ENCODE assay signal across 20 cellular contexts in the genomic region with DNA sequence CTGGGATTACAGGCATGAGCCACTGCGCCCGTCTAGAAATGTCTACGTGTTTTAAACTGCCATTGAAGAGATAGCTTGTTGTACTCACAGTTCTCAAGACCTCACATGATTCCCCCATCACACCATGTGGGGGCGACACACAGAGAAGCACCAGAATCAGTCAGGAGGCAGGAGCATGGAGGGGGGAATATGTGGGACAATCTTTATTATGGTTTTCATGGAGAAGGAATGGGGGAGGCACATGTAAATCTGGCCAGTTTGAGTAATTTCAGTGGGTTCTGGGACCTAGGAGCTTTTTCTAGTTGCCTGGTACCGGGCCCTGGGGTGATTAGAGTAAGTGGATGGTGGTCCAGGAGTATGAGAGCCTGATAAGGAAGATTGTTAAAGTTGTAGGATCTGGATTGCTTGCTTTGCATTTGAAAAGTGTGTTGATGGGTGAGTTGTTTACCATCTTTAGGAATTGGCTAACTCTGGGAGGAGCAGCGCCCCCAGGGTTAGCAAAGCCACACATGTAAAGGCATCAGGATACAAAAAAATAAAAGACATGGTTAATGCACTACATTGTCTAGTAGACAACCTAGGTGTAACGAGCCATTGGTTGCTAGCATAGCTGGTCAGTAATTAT.
DNase-seq lines count a peak whose midpoint lies in the region; ATAC-seq and TF ChIP-seq lines count a peak whose summit lies in the region.
"Had no signal": no experiment of that assay in that cellular context is flagged by ENCODE, and none has a peak within 500 bp of the region (broad histone marks: within the 10 kb centered on the region; RNA-seq: fewer than 3 reads in every experiment).

No MANE protein-coding gene starts in this region.

- TF ChIP-seq CTCF in GM10248 (IDR thresholded peaks at IDR 0.05; ENCODE audit: control extremely low read depth, extremely low read depth, low read depth, missing control alignments): peak; percentile 3
- 0 out of 2 replicates have a peak, but pooled peaks have one; percentile 8 for TF ChIP-seq CTCF in WERI-Rb-1 (IDR thresholded peaks at IDR 0.05; ENCODE audit: low read depth, low read length)

- no peak overlapping the region for H3K4me3 Mint-ChIP-seq in activated CD4-positive, alpha-beta T cell treated with anti-CD3 and anti-CD28 coated beads, Interleukin-2, amount 10 ng/mL, durations not matched to agents 24 days and 14 days
- H3K4me3 Mint-ChIP-seq: brain; CD4-positive, alpha-beta memory T cell; IgD-negative memory B cell; stimulated activated naive CD8-positive, alpha-beta T cell treated with anti-CD3 and anti-CD28 coated beads, Interleukin-15, Interleukin-2, amounts not matched to agents 100 ng/mL and 50 ng/mL, for 24 hours had no signal

- H3K9ac ChIP-seq in HUES64 (ENCODE audit: low read depth, low read length): no peak overlapping the region

- intact Hi-C loops in activated CD4-positive, alpha-beta T cell treated with anti-CD3 and anti-CD28 coated beads, Interleukin-2, amount 10 ng/mL, durations not matched to agents 24 days and 14 days (cut with micrococcal nuclease): no loop called here

- H3K36me3 ChIP-seq in HUES64 (ENCODE audit: insufficient read depth, low read length) (no peaks in the 10 kb centered on the region), WERI-Rb-1 (no peaks in the 10 kb centered on the region)
- H3K36me3 ChIP-seq: prostate gland, thyroid gland had no signal

- DNase-seq in GM10248 (ENCODE audit: extremely low spot score) (no peak), WERI-Rb-1 (peak; percentile 9), islet precursor cell (peak; percentile 58), NCI-H146 treated with DMSO at 0.1 percent for 48 hours (lab: John Stamatoyannopoulos, UW; ENCODE audit: unreplicated experiment) (no peak)
- no peak for DNase-seq in activated CD4-positive, alpha-beta T cell treated with anti-CD3 and anti-CD28 coated beads, Interleukin-2, amount 10 ng/mL, durations not matched to agents 24 days and 14 days
- DNase-seq: activated CD8-positive, alpha-beta memory T cell treated with anti-CD3 and anti-CD28 coated beads for 24 hours; activated T-cell treated with anti-CD3 and anti-CD28 coated beads, Interleukin-2, amount 50 U/mL, for 1 hour; CD4-positive, alpha-beta memory T cell; erythroblast; kidney; NCI-H1417 treated with DMSO at 0.1 percent for 48 hours; thyroid gland had no signal

- POLR2A ChIA-PET in GM10248 (lab: Yijun Ruan, JAX): no interaction called here

- H3K9me3 Mint-ChIP-seq in activated CD4-positive, alpha-beta T cell treated with anti-CD3 and anti-CD28 coated beads, Interleukin-2, amount 10 ng/mL, durations not matched to agents 24 days and 14 days: no peaks in the 10 kb centered on the region

- H3K27ac Mint-ChIP-seq in activated CD4-positive, alpha-beta T cell treated with anti-CD3 and anti-CD28 coated beads, Interleukin-2, amount 10 ng/mL, durations not matched to agents 24 days and 14 days: no peak overlapping the region
- H3K27ac Mint-ChIP-seq: brain; CD4-positive, alpha-beta memory T cell; stimulated activated naive CD8-positive, alpha-beta T cell treated with anti-CD3 and anti-CD28 coated beads, Interleukin-15, Interleukin-2, amounts not matched to agents 100 ng/mL and 50 ng/mL, for 24 hours had no signal

- H3K4me3 ChIP-seq in HUES64 (ENCODE audit: low read length) (peak overlapping the region; percentile 22; the same call in 1 of the 2 replicates), WERI-Rb-1 (ENCODE audit: low read depth, low read length) (no peak overlapping the region)
- H3K4me3 ChIP-seq: lung, prostate gland, SJSA1, thyroid gland had no signal

- ATAC-seq in GM19452 (IDR thresholded peaks at IDR 0.05; ENCODE audit: unreplicated experiment): no peak

- CTCF ChIA-PET in GM10248 (lab: Yijun Ruan, JAX): interaction anchor here (0.6 to 1.1 kb wide), 2 partner anchors 21 to 27 kb away, joined by 3 read pairs; no protein-coding TSS in a partner anchor

- H3K4me1 Mint-ChIP-seq in activated CD4-positive, alpha-beta T cell treated with anti-CD3 and anti-CD28 coated beads, Interleukin-2, amount 10 ng/mL, durations not matched to agents 24 days and 14 days: no peaks in the 10 kb centered on the region
- H3K4me1 Mint-ChIP-seq: brain; CD4-positive, alpha-beta memory T cell; IgD-negative memory B cell had no signal

- H3K27ac ChIP-seq in HUES64 (ENCODE audit: low read depth, low read length): peak overlapping the region; percentile 2; the same call in 1 of the 2 replicates
- no peak overlapping the region for H3K27ac ChIP-seq in WERI-Rb-1
- H3K27ac ChIP-seq: prostate gland, SJSA1, thyroid gland had no signal

- H3K9me3 ChIP-seq in HUES64 (ENCODE audit: insufficient read depth, low read depth, low read length) (no peaks in the 10 kb centered on the region), WERI-Rb-1 (ENCODE audit: severe bottlenecking) (no peaks in the 10 kb centered on the region)
- H3K9me3 ChIP-seq: prostate gland, SJSA1, thyroid gland had no signal

- WGBS in HUES64: 44% methylated on average over 6 of the region's 7 CpGs

- H3K36me3 Mint-ChIP-seq in activated CD4-positive, alpha-beta T cell treated with anti-CD3 and anti-CD28 coated beads, Interleukin-2, amount 10 ng/mL, durations not matched to agents 24 days and 14 days (ENCODE audit: low read depth): no peaks in the 10 kb centered on the region
- H3K36me3 Mint-ChIP-seq: brain; CD4-positive, alpha-beta memory T cell; IgD-negative memory B cell had no signal

- H3K27me3 ChIP-seq in HUES64 (ENCODE audit: insufficient read depth, low read length): no peaks in the 10 kb centered on the region
- H3K27me3 ChIP-seq in WERI-Rb-1 (ENCODE audit: insufficient read depth, low read depth, severe bottlenecking): no peaks in the 10 kb centered on the region
- H3K27me3 ChIP-seq: SJSA1, thyroid gland had no signal

- no peaks in the 10 kb centered on the region for H3K27me3 Mint-ChIP-seq in activated CD4-positive, alpha-beta T cell treated with anti-CD3 and anti-CD28 coated beads, Interleukin-2, amount 10 ng/mL, durations not matched to agents 24 days and 14 days
- H3K27me3 Mint-ChIP-seq: brain; CD4-positive, alpha-beta memory T cell; IgD-negative memory B cell; stimulated activated naive CD8-positive, alpha-beta T cell treated with anti-CD3 and anti-CD28 coated beads, Interleukin-15, Interleukin-2, amounts not matched to agents 100 ng/mL and 50 ng/mL, for 24 hours had no signal

- peaks cover 13% of the 10 kb centered on the region for H3K4me1 ChIP-seq in HUES64 (ENCODE audit: insufficient read depth, low read length)
- H3K4me1 ChIP-seq: prostate gland, thyroid gland had no signal

Comparison
In these comparisons a context has a peak if more than half of its experiments do, and no peak if none do; other contexts are left out.
1. DNase-seq: peak in WERI-Rb-1 (single experiment) and islet precursor cell (single experiment); none in GM10248 (single experiment), activated CD4-positive, alpha-beta T cell treated with anti-CD3 and anti-CD28 coated beads, Interleukin-2, amount 10 ng/mL, durations not matched to agents 24 days and 14 days (single experiment) and NCI-H146 treated with DMSO at 0.1 percent for 48 hours (single experiment).